3 cellular contexts compared by ENCODE assay signal in the genomic region with DNA sequence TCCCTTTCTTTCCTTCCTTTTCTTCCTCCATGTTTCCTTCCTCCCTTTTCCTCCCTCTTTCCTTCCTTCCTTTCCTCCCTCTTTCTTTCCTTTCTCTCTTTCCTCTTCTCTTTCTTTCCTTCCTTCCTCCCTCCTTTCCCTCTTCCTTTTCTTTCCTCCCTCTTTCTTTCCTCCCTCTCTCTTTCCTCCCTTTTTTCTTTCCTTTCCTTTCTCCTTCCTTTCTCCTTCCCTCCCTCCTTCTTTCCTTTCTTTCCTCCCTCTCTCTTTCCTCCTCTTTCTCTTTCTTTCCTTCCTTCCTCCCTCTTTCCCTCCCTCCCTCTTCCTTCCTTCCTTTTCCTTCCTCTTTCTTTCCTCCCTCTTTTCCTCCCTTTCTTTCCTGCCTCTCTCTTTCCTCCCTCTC.
TF ChIP-seq lines count a peak whose summit lies in the region.

No MANE protein-coding gene starts in this region.

TF ChIP-seq in HepG2, 621 proteins besides CTCF, POLR2A, EP300 and RAD21 (continued from another document and continues in another):
- TF ChIP-seq NR2F6 (IDR thresholded peaks at IDR 0.05) (no peak), NR2F6 (CRISPR knock-in tag; IDR thresholded peaks at IDR 0.05) (no peak), IKZF1 (IDR thresholded peaks at IDR 0.05) (peak; percentile 90; the same call in 1 of the 2 replicates), SMAD9 (CRISPR knock-in tag; IDR thresholded peaks at IDR 0.05) (no peak), ATF7 (IDR thresholded peaks at IDR 0.05) (peak; percentile 45; the same call in 1 of the 2 replicates), ATF7 (CRISPR knock-in tag; IDR thresholded peaks at IDR 0.05) (no peak), ATM (IDR thresholded peaks at IDR 0.05; ENCODE audit: borderline replicate concordance) (peak; percentile 35; the same call in 1 of the 2 replicates), YEATS2 (CRISPR knock-in tag; IDR thresholded peaks at IDR 0.05; ENCODE audit: borderline replicate concordance) (no peak), NFE2 (CRISPR knock-in tag; IDR thresholded peaks at IDR 0.05) (no peak), TSC22D2 (CRISPR knock-in tag; IDR thresholded peaks at IDR 0.05; ENCODE audit: borderline replicate concordance) (no peak), BATF2 (CRISPR knock-in tag; IDR thresholded peaks at IDR 0.05) (no peak), HNRNPK (IDR thresholded peaks at IDR 0.05; ENCODE audit: low read depth, low read length, poor library complexity, severe bottlenecking) (no peak), ARHGAP35 (CRISPR knock-in tag; IDR thresholded peaks at IDR 0.05; ENCODE audit: borderline replicate concordance) (no peak), PCBP2 (optimal IDR thresholded peaks at IDR 0.05; ENCODE audit: low read depth, low read length, poor library complexity, severe bottlenecking) (peak; percentile 44), REPIN1 (CRISPR knock-in tag; IDR thresholded peaks at IDR 0.05; ENCODE audit: borderline replicate concordance, low read depth) (no peak), HDAC6 (IDR thresholded peaks at IDR 0.05; ENCODE audit: low read depth, low read length) (no peak), ZNF124 (CRISPR knock-in tag; IDR thresholded peaks at IDR 0.05) (no peak), XBP1 (CRISPR knock-in tag; IDR thresholded peaks at IDR 0.05) (no peak), MXD4 (CRISPR knock-in tag; IDR thresholded peaks at IDR 0.05) (no peak), BRD4 (CRISPR knock-in tag; IDR thresholded peaks at IDR 0.05) (no peak), SRSF4 (IDR thresholded peaks at IDR 0.05; ENCODE audit: low read depth, low read length, poor library complexity, severe bottlenecking) (no peak), YEATS4 (CRISPR knock-in tag; IDR thresholded peaks at IDR 0.05; ENCODE audit: borderline replicate concordance) (no peak)
- TF ChIP-seq, protein P1, sequence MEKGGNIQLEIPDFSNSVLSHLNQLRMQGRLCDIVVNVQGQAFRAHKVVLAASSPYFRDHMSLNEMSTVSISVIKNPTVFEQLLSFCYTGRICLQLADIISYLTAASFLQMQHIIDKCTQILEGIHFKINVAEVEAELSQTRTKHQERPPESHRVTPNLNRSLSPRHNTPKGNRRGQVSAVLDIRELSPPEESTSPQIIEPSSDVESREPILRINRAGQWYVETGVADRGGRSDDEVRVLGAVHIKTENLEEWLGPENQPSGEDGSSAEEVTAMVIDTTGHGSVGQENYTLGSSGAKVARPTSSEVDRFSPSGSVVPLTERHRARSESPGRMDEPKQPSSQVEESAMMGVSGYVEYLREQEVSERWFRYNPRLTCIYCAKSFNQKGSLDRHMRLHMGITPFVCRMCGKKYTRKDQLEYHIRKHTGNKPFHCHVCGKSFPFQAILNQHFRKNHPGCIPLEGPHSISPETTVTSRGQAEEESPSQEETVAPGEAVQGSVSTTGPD (CRISPR knock-in tag; IDR thresholded peaks at IDR 0.05) = no peak
- TF ChIP-seq, protein P2, sequence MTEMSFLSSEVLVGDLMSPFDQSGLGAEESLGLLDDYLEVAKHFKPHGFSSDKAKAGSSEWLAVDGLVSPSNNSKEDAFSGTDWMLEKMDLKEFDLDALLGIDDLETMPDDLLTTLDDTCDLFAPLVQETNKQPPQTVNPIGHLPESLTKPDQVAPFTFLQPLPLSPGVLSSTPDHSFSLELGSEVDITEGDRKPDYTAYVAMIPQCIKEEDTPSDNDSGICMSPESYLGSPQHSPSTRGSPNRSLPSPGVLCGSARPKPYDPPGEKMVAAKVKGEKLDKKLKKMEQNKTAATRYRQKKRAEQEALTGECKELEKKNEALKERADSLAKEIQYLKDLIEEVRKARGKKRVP (CRISPR knock-in tag; IDR thresholded peaks at IDR 0.05) = no peak

TF ChIP-seq in HEK293, 187 proteins besides CTCF, POLR2A, EP300 and RAD21 (continued from another document):
- TF ChIP-seq, protein P3, sequence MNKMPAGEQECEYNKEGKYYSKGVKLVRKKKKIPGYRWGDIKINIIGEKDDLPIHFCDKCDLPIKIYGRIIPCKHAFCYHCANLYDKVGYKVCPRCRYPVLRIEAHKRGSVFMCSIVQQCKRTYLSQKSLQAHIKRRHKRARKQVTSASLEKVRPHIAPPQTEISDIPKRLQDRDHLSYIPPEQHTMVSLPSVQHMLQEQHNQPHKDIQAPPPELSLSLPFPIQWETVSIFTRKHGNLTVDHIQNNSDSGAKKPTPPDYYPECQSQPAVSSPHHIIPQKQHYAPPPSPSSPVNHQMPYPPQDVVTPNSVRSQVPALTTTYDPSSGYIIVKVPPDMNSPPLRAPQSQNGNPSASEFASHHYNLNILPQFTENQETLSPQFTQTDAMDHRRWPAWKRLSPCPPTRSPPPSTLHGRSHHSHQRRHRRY (tag by site-specific recombination; IDR thresholded peaks at IDR 0.05) = no peak
- TF ChIP-seq ZNF776 (tag by site-specific recombination; IDR thresholded peaks at IDR 0.05; ENCODE audit: borderline replicate concordance) (no peak), ZBTB48 (tag by site-specific recombination; IDR thresholded peaks at IDR 0.05) (no peak), ZNF366 (tag by site-specific recombination; conservative IDR thresholded peaks at IDR 0.05) (peak; percentile 82)

TF ChIP-seq in K562, 482 proteins besides CTCF, POLR2A, EP300 and RAD21 (continued from another document):
- TF ChIP-seq ZNF512 (tag; IDR thresholded peaks at IDR 0.05) = peak; percentile 82
- TF ChIP-seq, protein P4, sequence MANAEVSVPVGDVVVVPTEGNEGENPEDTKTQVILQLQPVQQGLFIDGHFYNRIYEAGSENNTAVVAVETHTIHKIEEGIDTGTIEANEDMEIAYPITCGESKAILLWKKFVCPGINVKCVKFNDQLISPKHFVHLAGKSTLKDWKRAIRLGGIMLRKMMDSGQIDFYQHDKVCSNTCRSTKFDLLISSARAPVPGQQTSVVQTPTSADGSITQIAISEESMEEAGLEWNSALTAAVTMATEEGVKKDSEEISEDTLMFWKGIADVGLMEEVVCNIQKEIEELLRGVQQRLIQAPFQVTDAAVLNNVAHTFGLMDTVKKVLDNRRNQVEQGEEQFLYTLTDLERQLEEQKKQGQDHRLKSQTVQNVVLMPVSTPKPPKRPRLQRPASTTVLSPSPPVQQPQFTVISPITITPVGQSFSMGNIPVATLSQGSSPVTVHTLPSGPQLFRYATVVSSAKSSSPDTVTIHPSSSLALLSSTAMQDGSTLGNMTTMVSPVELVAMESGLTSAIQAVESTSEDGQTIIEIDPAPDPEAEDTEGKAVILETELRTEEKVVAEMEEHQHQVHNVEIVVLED (CRISPR knock-in tag; IDR thresholded peaks at IDR 0.05) = no peak
